ENCODE assay signal across 1 cellular context in genomic region chr7:30135271-30135550, GRCh38.
TF ChIP-seq lines count a peak whose summit lies in the region.

No MANE protein-coding gene starts in this region.

TF ChIP-seq in K562, 482 proteins besides CTCF, POLR2A, EP300 and RAD21 (continued from another document):
- TF ChIP-seq ZBTB40 (IDR thresholded peaks at IDR 0.05) (0 out of 2 replicates have a peak, but pooled peaks have one; percentile 1), ZBTB40 (CRISPR knock-in tag; IDR thresholded peaks at IDR 0.05) (no peak), BRCA1 (IDR thresholded peaks at IDR 0.05) (no peak), BRCA1 (CRISPR knock-in tag; IDR thresholded peaks at IDR 0.05) (no peak), ZC3H8 (IDR thresholded peaks at IDR 0.05) (no peak), RBBP5 (IDR thresholded peaks at IDR 0.05; ENCODE audit: borderline replicate concordance, insufficient read depth, low read length, poor library complexity, severe bottlenecking) (peak; percentile 55), ZNF592 (IDR thresholded peaks at IDR 0.05) (no peak), ZBTB7A (IDR thresholded peaks at IDR 0.05; ENCODE audit: borderline replicate concordance, control insufficient read depth, low read depth, low read length) (0 out of 2 replicates have a peak, but pooled peaks have one; percentile 14), ZBTB34 (CRISPR knock-in tag; IDR thresholded peaks at IDR 0.05) (no peak), ZFX (CRISPR knock-in tag; IDR thresholded peaks at IDR 0.05) (peak; percentile 33), ZEB2 (IDR thresholded peaks at IDR 0.05) (no peak), GATAD2B (IDR thresholded peaks at IDR 0.05; ENCODE audit: borderline replicate concordance) (peak; percentile 30; the same call in 1 of the 2 replicates), MAX (CRISPR knock-in tag; IDR thresholded peaks at IDR 0.05) (peak; percentile 17; the same call in 1 of the 2 replicates), PHTF2 (CRISPR knock-in tag; IDR thresholded peaks at IDR 0.05) (no peak), E2F4 (CRISPR knock-in tag; IDR thresholded peaks at IDR 0.05; ENCODE audit: low read depth) (no peak), JUN (IDR thresholded peaks at IDR 0.05; ENCODE audit: borderline replicate concordance, low read depth, low read length) (no peak), JUN (CRISPR knock-in tag; IDR thresholded peaks at IDR 0.05; ENCODE audit: borderline replicate concordance) (0 out of 2 replicates have a peak, but pooled peaks have one; percentile 22), ZNF239 (CRISPR knock-in tag; IDR thresholded peaks at IDR 0.05) (no peak), ID3 (CRISPR knock-in tag; IDR thresholded peaks at IDR 0.05) (no peak), ID3 (tag; IDR thresholded peaks at IDR 0.05) (0 out of 2 replicates have a peak, but pooled peaks have one; percentile 29), CREB1 (IDR thresholded peaks at IDR 0.05) (no peak), CREB1 (CRISPR knock-in tag; IDR thresholded peaks at IDR 0.05) (0 out of 2 replicates have a peak, but pooled peaks have one; percentile 12), FOXA3 (CRISPR knock-in tag; conservative IDR thresholded peaks at IDR 0.05 in 1 of 2, IDR thresholded peaks at IDR 0.05 in 1 of 2) (no peak), HES1 (IDR thresholded peaks at IDR 0.05; ENCODE audit: low read depth) (no peak), E2F6 (IDR thresholded peaks at IDR 0.05; ENCODE audit: borderline replicate concordance in 1 of 2, extremely low read depth in 1 of 2, insufficient read depth in 1 of 2, insufficient read length in 1 of 2, low read depth in 1 of 2, low read length in 1 of 2, poor library complexity in 1 of 2, severe bottlenecking in 1 of 2) (no peak), ZNF277 (CRISPR knock-in tag; IDR thresholded peaks at IDR 0.05; ENCODE audit: borderline replicate concordance) (no peak), UBTF (IDR thresholded peaks at IDR 0.05; ENCODE audit: borderline replicate concordance in 1 of 2, low read depth in 2 of 2, low read length in 2 of 2) (peak in 1 of 2 experiments; percentile 20; a peak in 1 of 4 replicates), ZNF639 (CRISPR knock-in tag; conservative IDR thresholded peaks at IDR 0.05 in 1 of 2, IDR thresholded peaks at IDR 0.05 in 1 of 2) (no peak), FOXP1 (CRISPR knock-in tag; IDR thresholded peaks at IDR 0.05) (peak; percentile 64; the same call in 1 of the 2 replicates), TEAD4 (IDR thresholded peaks at IDR 0.05; ENCODE audit: low read length) (no peak), TEAD4 (CRISPR knock-in tag; IDR thresholded peaks at IDR 0.05; ENCODE audit: borderline replicate concordance) (no peak), ZNF217 (CRISPR knock-in tag; IDR thresholded peaks at IDR 0.05) (no peak)
TF ChIP-seq in K562: peak in this region for 14.
